Comparison of ENCODE assay signal across 26 cellular contexts in genomic region chr6:53481328-53481727, GRCh38.
"Had no signal": no experiment of that assay in that cellular context is flagged by ENCODE, and none has a peak within 500 bp of the region (broad histone marks: within the 10 kb centered on the region; RNA-seq: fewer than 3 reads in every experiment).

No MANE protein-coding gene starts in this region.

- H3K27ac ChIP-seq: adrenal gland, gastroesophageal sphincter, heart left ventricle, prostate gland, right atrium auricular region, suprapubic skin, transverse colon had no signal

- ATAC-seq: activated CD8-positive, alpha-beta T cell treated with anti-CD3 and anti-CD28 coated beads for 36 hours; esophagus mucosa; gastroesophageal sphincter; heart left ventricle; WTC11 had no signal

- H3K4me1 Mint-ChIP-seq: WTC11 had no signal

- H3K9me3 ChIP-seq: adrenal gland, gastroesophageal sphincter, heart left ventricle, prostate gland, right atrium auricular region, suprapubic skin, transverse colon had no signal

- H3K4me3 ChIP-seq: adrenal gland, gastroesophageal sphincter, heart left ventricle, lung, prostate gland, right atrium auricular region, suprapubic skin, transverse colon had no signal

- DNase-seq: activated CD4-positive, alpha-beta T cell treated with anti-CD3 and anti-CD28 coated beads for 48 hours; activated CD8-positive, alpha-beta memory T cell treated with anti-CD3 and anti-CD28 coated beads, Interleukin-2, amount 50 U/mL, for 4 hours; activated CD8-positive, alpha-beta T cell treated with anti-CD3 and anti-CD28 coated beads for 36 hours; activated gamma-delta T cell; activated T-cell treated with anti-CD3 and anti-CD28 coated beads, Interleukin-2, amount 50 U/mL, for 48 hours; adrenal gland; cerebellar nuclear complex; cortex of kidney; heart left ventricle; kidney; stimulated activated CD4-positive, alpha-beta T cell treated with anti-CD3 and anti-CD28 coated beads, Interleukin-12 subunit alpha, Interleukin-12 subunit beta, amount 100 ng/mL, for 4 hours; stimulated activated CD4-positive, alpha-beta T cell treated with anti-CD3 and anti-CD28 coated beads, Interleukin-1b, Interleukin-23, amount 100 ng/mL, for 48 hours; transverse colon had no signal

- H3K36me3 Mint-ChIP-seq: activated naive CD4-positive, alpha-beta T cell treated with anti-CD3 and anti-CD28 coated beads, Interleukin-2, amount 50 U/mL, for 24 hours; mesothelial cell of epicardium; WTC11 had no signal

- H3K27ac Mint-ChIP-seq: activated CD8-positive, alpha-beta T cell treated with anti-CD3 and anti-CD28 coated beads for 36 hours; activated naive CD4-positive, alpha-beta T cell treated with anti-CD3 and anti-CD28 coated beads, Interleukin-2, amount 50 U/mL, for 24 hours; mesothelial cell of epicardium; stimulated activated naive CD8-positive, alpha-beta T cell treated with anti-CD3 and anti-CD28 coated beads, Interleukin-15, Interleukin-2, amounts not matched to agents 100 ng/mL and 50 ng/mL, for 24 hours; WTC11 had no signal

- H3K4me1 ChIP-seq: prostate gland, transverse colon had no signal

- H3K4me3 Mint-ChIP-seq: activated CD8-positive, alpha-beta T cell treated with anti-CD3 and anti-CD28 coated beads for 36 hours; activated naive CD4-positive, alpha-beta T cell treated with anti-CD3 and anti-CD28 coated beads, Interleukin-2, amount 50 U/mL, for 24 hours; mesothelial cell of epicardium; neural crest cell; stimulated activated naive CD8-positive, alpha-beta T cell treated with anti-CD3 and anti-CD28 coated beads, Interleukin-15, Interleukin-2, amounts not matched to agents 100 ng/mL and 50 ng/mL, for 24 hours; WTC11 had no signal

- H3K27me3 ChIP-seq: adrenal gland, gastroesophageal sphincter, heart left ventricle, right atrium auricular region, suprapubic skin, transverse colon had no signal

- H3K9me3 Mint-ChIP-seq: activated CD8-positive, alpha-beta T cell treated with anti-CD3 and anti-CD28 coated beads for 36 hours; activated naive CD4-positive, alpha-beta T cell treated with anti-CD3 and anti-CD28 coated beads, Interleukin-2, amount 50 U/mL, for 24 hours; mesothelial cell of epicardium; neural crest cell; stimulated activated naive CD8-positive, alpha-beta T cell treated with anti-CD3 and anti-CD28 coated beads, Interleukin-15, Interleukin-2, amounts not matched to agents 100 ng/mL and 50 ng/mL, for 24 hours; WTC11 had no signal

- H3K36me3 ChIP-seq: adrenal gland, gastroesophageal sphincter, heart left ventricle, prostate gland, right atrium auricular region, suprapubic skin, transverse colon had no signal

- FAIRE-seq: astrocyte, bronchial epithelial cell, kidney had no signal
